ENCODE assay signal across 1 cellular context in genomic region chr4:3786196-3786869, GRCh38.
TF ChIP-seq lines count a peak whose summit lies in the region.

No MANE protein-coding gene starts in this region.

TF ChIP-seq in IMR-90, 13 proteins besides CTCF, POLR2A, EP300 and RAD21 (continued from another document):
- TF ChIP-seq ELK1 (IDR thresholded peaks at IDR 0.05; ENCODE audit: borderline replicate concordance, low read depth, low read length), result no peak
- TF ChIP-seq MAZ (IDR thresholded peaks at IDR 0.05; ENCODE audit: borderline replicate concordance, low read depth, low read length), result no peak
- no peak for TF ChIP-seq RFX5 (IDR thresholded peaks at IDR 0.05; ENCODE audit: low read depth, low read length)
- no peak for TF ChIP-seq CEBPB (IDR thresholded peaks at IDR 0.05; ENCODE audit: low read depth, low read length)
TF ChIP-seq in IMR-90: peak in this region for 0.
